1 cellular context compared by ENCODE assay signal in genomic region chr6:150068786-150069648, GRCh38.
TF ChIP-seq lines count a peak whose summit lies in the region.

Gene ULBP3 (minus strand): TSS chr6:150069121. CDS start chr6:150069066, 55 bp downstream.

TF ChIP-seq in GM23338, 12 proteins besides CTCF, POLR2A, EP300 and RAD21 (continued from another document):
- no peak for TF ChIP-seq ZNF462 (CRISPR knock-in tag; IDR thresholded peaks at IDR 0.05)
- TF ChIP-seq CREB1 (CRISPR knock-in tag; IDR thresholded peaks at IDR 0.05; ENCODE audit: low read depth): peak; percentile 22; the same call in 1 of the 2 replicates
- no peak for TF ChIP-seq ZNF114 (CRISPR knock-in tag; IDR thresholded peaks at IDR 0.05)
- TF ChIP-seq POLR2AphosphoS5 (IDR thresholded peaks at IDR 0.05; ENCODE audit: low read depth): peak; percentile 81
- TF ChIP-seq NANOG (IDR thresholded peaks at IDR 0.05; ENCODE audit: borderline replicate concordance): no peak
